ENCODE assay signal across 16 cellular contexts in genomic region chr4:122715221-122715620, GRCh38. TPM values are rescaled to one million over a fixed set of nuclear protein-coding genes. Genes with fewer than 3 reads are reported as not detected.
DNase-seq lines count a peak whose midpoint lies in the region; ATAC-seq, FAIRE-seq and TF ChIP-seq lines count a peak whose summit lies in the region.
"Had no signal": no experiment of that assay in that cellular context is flagged by ENCODE, and none has a peak within 500 bp of the region (broad histone marks: within the 10 kb centered on the region; RNA-seq: fewer than 3 reads in every experiment).

No MANE protein-coding gene starts in this region.

- H3K9me3 ChIP-seq in uterus: no peaks in the 10 kb centered on the region
- H3K9me3 ChIP-seq: BLaER1 treated with 17β-estradiol and CSF1 and Interleukin-3, amounts not matched to agents 10 nM and 100 nM had no signal

- CTCF ChIA-PET in activated CD4-positive, alpha-beta T cell treated with anti-CD3 and anti-CD28 coated beads for 36 hours (lab: Charles Lee): interaction anchor here (0.9 to 5.9 kb wide), 6 partner anchors 8 to 137 kb away, joined by 3 to 49 read pairs (median 4); partner anchors contain the start of gene IL21

- TF ChIP-seq CTCF in uterus (IDR thresholded peaks at IDR 0.05): no peak

- no peak overlapping the region for H3K27ac ChIP-seq in uterus
- H3K27ac ChIP-seq: BLaER1 treated with 17β-estradiol and CSF1 and Interleukin-3, amounts not matched to agents 10 nM and 100 nM had no signal

- POLR2A ChIA-PET in activated CD4-positive, alpha-beta T cell treated with anti-CD3 and anti-CD28 coated beads for 36 hours (lab: Charles Lee): no interaction called here

- H3K4me1 ChIP-seq in uterus: no peaks in the 10 kb centered on the region

- no peaks in the 10 kb centered on the region for H3K27me3 ChIP-seq in uterus
- H3K27me3 ChIP-seq: BLaER1 treated with 17β-estradiol and CSF1 and Interleukin-3, amounts not matched to agents 10 nM and 100 nM had no signal

- intact Hi-C loops in activated CD4-positive, alpha-beta T cell treated with anti-CD3 and anti-CD28 coated beads for 36 hours (cut with DNase I, micrococcal nuclease): loop anchor here in 1 of 2 experiments (10.0 kb wide), 1 partner anchor 400 kb away; no protein-coding TSS in a partner anchor
- intact Hi-C loops in activated T-helper 2 cell treated with anti-CD3 and anti-CD28 coated beads, Interferon-gamma antibody, Interleukin-2, Interleukin-4, amounts not matched to agents 10 μg/mL and 5 μg/mL and 100 μg/mL, durations not matched to agents 14 hours and 24 hours and 36 hours (cut with micrococcal nuclease): loop anchor here (1.0 to 10.0 kb wide), 4 partner anchors 14 to 760 kb away; partner anchors contain the start of genes BLTP1 and TRPC3
- intact Hi-C loops in uterus (cut with DNase I; ENCODE audit: low total_unique reads): no loop called here

- FAIRE-seq in GM12891 (lab: Jason Lieb, UNC): peak; percentile 20

- H3K4me1 Mint-ChIP-seq in activated CD4-positive, alpha-beta T cell treated with anti-CD3 and anti-CD28 coated beads for 36 hours: peaks cover 57% of the 10 kb centered on the region
- peaks cover 57% of the 10 kb centered on the region for H3K4me1 Mint-ChIP-seq in activated T-helper 2 cell treated with anti-CD3 and anti-CD28 coated beads, Interferon-gamma antibody, Interleukin-2, Interleukin-4, amounts not matched to agents 10 μg/mL and 5 μg/mL and 100 μg/mL, durations not matched to agents 14 hours and 24 hours and 36 hours (ENCODE audit: low read depth)

- peak overlapping the region; percentile 38 for H3K4me3 Mint-ChIP-seq in activated CD4-positive, alpha-beta T cell treated with anti-CD3 and anti-CD28 coated beads for 36 hours
- H3K4me3 Mint-ChIP-seq in activated T-helper 2 cell treated with anti-CD3 and anti-CD28 coated beads, Interferon-gamma antibody, Interleukin-2, Interleukin-4, amounts not matched to agents 10 μg/mL and 5 μg/mL and 100 μg/mL, durations not matched to agents 14 hours and 24 hours and 36 hours (ENCODE audit: low read depth): peak overlapping the region; percentile 38

- no peak for TF ChIP-seq POLR2A in GM12891 (IDR thresholded peaks at IDR 0.05; ENCODE audit: low read depth, low read length)
- TF ChIP-seq POLR2A in uterus (IDR thresholded peaks at IDR 0.05): no peak

- no peak for ATAC-seq in activated CD4-positive, alpha-beta T cell treated with anti-CD3 and anti-CD28 coated beads for 36 hours

- no peak for DNase-seq in activated CD4-positive, alpha-beta T cell treated with anti-CD3 and anti-CD28 coated beads for 36 hours
- DNase-seq in activated CD4-positive, alpha-beta T cell treated with anti-CD3 and anti-CD28 coated beads, Interleukin-2, amount 50 U/mL, for 4 hours: no peak
- no peak for DNase-seq in GM12891 (ENCODE audit: insufficient read length, low spot score)
- peak; percentile 47 for DNase-seq in OCI-M1 (lab: John Stamatoyannopoulos, UW)
- no peak for DNase-seq in activated T-helper 2 cell treated with anti-CD3 and anti-CD28 coated beads, Interferon-gamma antibody, Interleukin-2, Interleukin-4, amounts not matched to agents 10 μg/mL and 5 μg/mL and 100 μg/mL, durations not matched to agents 14 hours and 24 hours and 36 hours (ENCODE audit: low spot score)
- DNase-seq in uterus: no peak
- DNase-seq in NOMO-1 treated with dmso at 0.1 percent for 144 hours (lab: John Stamatoyannopoulos, UW; ENCODE audit: unreplicated experiment): no peak
- no peak for DNase-seq in KG1 (lab: John Stamatoyannopoulos, UW)
- DNase-seq: DMS 273 treated with DMSO at 0.1 percent for 48 hours, Kasumi-1, NCI-H1417, NCI-H1930, NCI-H2171, NCI-H82, RPMI8226 had no signal

- peak overlapping the region; percentile 93 for H3K27ac Mint-ChIP-seq in activated CD4-positive, alpha-beta T cell treated with anti-CD3 and anti-CD28 coated beads for 36 hours
- peak overlapping the region; percentile 80 for H3K27ac Mint-ChIP-seq in activated T-helper 2 cell treated with anti-CD3 and anti-CD28 coated beads, Interferon-gamma antibody, Interleukin-2, Interleukin-4, amounts not matched to agents 10 μg/mL and 5 μg/mL and 100 μg/mL, durations not matched to agents 14 hours and 24 hours and 36 hours

- no peaks in the 10 kb centered on the region for H3K36me3 ChIP-seq in uterus
- H3K36me3 ChIP-seq: BLaER1 treated with 17β-estradiol and CSF1 and Interleukin-3, amounts not matched to agents 10 nM and 100 nM had no signal

- H3K36me3 Mint-ChIP-seq in activated CD4-positive, alpha-beta T cell treated with anti-CD3 and anti-CD28 coated beads for 36 hours (ENCODE audit: low read depth): peaks cover 13% of the 10 kb centered on the region
- peaks cover 13% of the 10 kb centered on the region for H3K36me3 Mint-ChIP-seq in activated T-helper 2 cell treated with anti-CD3 and anti-CD28 coated beads, Interferon-gamma antibody, Interleukin-2, Interleukin-4, amounts not matched to agents 10 μg/mL and 5 μg/mL and 100 μg/mL, durations not matched to agents 14 hours and 24 hours and 36 hours (ENCODE audit: low read depth)

- H3K27me3 Mint-ChIP-seq in activated CD4-positive, alpha-beta T cell treated with anti-CD3 and anti-CD28 coated beads for 36 hours: peaks cover 2% of the 10 kb centered on the region
- no peaks in the 10 kb centered on the region for H3K27me3 Mint-ChIP-seq in activated T-helper 2 cell treated with anti-CD3 and anti-CD28 coated beads, Interferon-gamma antibody, Interleukin-2, Interleukin-4, amounts not matched to agents 10 μg/mL and 5 μg/mL and 100 μg/mL, durations not matched to agents 14 hours and 24 hours and 36 hours (ENCODE audit: low read depth)

- no peak overlapping the region for H3K4me3 ChIP-seq in uterus
- H3K4me3 ChIP-seq: BLaER1 treated with 17β-estradiol and CSF1 and Interleukin-3, amounts not matched to agents 10 nM and 100 nM had no signal

- H3K9me3 Mint-ChIP-seq in activated CD4-positive, alpha-beta T cell treated with anti-CD3 and anti-CD28 coated beads for 36 hours (ENCODE audit: low read depth): no peaks in the 10 kb centered on the region
- no peaks in the 10 kb centered on the region for H3K9me3 Mint-ChIP-seq in activated T-helper 2 cell treated with anti-CD3 and anti-CD28 coated beads, Interferon-gamma antibody, Interleukin-2, Interleukin-4, amounts not matched to agents 10 μg/mL and 5 μg/mL and 100 μg/mL, durations not matched to agents 14 hours and 24 hours and 36 hours

TF ChIP-seq in GM12891, 5 proteins besides CTCF, POLR2A, EP300 and RAD21:
- no peak for TF ChIP-seq SPI1 (IDR thresholded peaks at IDR 0.05; ENCODE audit: low read depth, low read length)
- no peak for TF ChIP-seq PAX5 (IDR thresholded peaks at IDR 0.05; ENCODE audit: insufficient read depth, low read length, severe bottlenecking)
- TF ChIP-seq POU2F2 (IDR thresholded peaks at IDR 0.05; ENCODE audit: low read depth, low read length): no peak
- TF ChIP-seq TAF1 (IDR thresholded peaks at IDR 0.05; ENCODE audit: low read depth, low read length): no peak
- TF ChIP-seq POLR2AphosphoS5 (IDR thresholded peaks at IDR 0.05; ENCODE audit: low read depth, low read length): no peak

RNA-seq across cellular contexts. Expression of gene BBS12, which starts 17.3 kb away (rescaled TPM):
- total RNA-seq in activated CD4-positive, alpha-beta T cell treated with anti-CD3 and anti-CD28 coated beads for 36 hours: 1 to 10 TPM; 2.8 to 3.9 TPM
- 0.37 TPM for polyA plus RNA-seq in GM12891 (2012; ENCODE audit: low read depth, missing spikeins)
- total RNA-seq in activated T-helper 2 cell treated with anti-CD3 and anti-CD28 coated beads, Interferon-gamma antibody, Interleukin-2, Interleukin-4, amounts not matched to agents 10 μg/mL and 5 μg/mL and 100 μg/mL, durations not matched to agents 14 hours and 24 hours and 36 hours: 3.7 and 5.5 TPM in 2 replicates
- 1 to 10 TPM; 3.6 to 9.9 (median 6.2) TPM for total RNA-seq in uterus
